Comparison of ENCODE assay signal across 26 cellular contexts in genomic region chr17:70091005-70091568, GRCh38. TPM values are rescaled to one million over a fixed set of nuclear protein-coding genes. Genes with fewer than 3 reads are reported as not detected.
"Had no signal": no experiment of that assay in that cellular context is flagged by ENCODE, and none has a peak within 500 bp of the region (broad histone marks: within the 10 kb centered on the region; RNA-seq: fewer than 3 reads in every experiment).

No MANE protein-coding gene starts in this region.

- H3K4me1 Mint-ChIP-seq: activated naive CD8-positive, alpha-beta T cell treated with anti-CD3 and anti-CD28 coated beads for 36 hours; central memory CD8-positive, alpha-beta T cell; naive thymus-derived CD8-positive, alpha-beta T cell had no signal

- H3K9me3 Mint-ChIP-seq: activated CD4-positive, alpha-beta T cell treated with anti-CD3 and anti-CD28 coated beads, Interleukin-2, amount 10 ng/mL, durations not matched to agents 24 days and 14 days; activated CD8-positive, alpha-beta T cell treated with anti-CD3 and anti-CD28 coated beads for 36 hours; activated naive CD8-positive, alpha-beta T cell treated with anti-CD3 and anti-CD28 coated beads for 36 hours had no signal

- H3K27ac ChIP-seq: left ventricle myocardium inferior, sigmoid colon, thoracic aorta, upper lobe of right lung had no signal

- H3K36me3 Mint-ChIP-seq: activated CD8-positive, alpha-beta memory T cell treated with anti-CD3 and anti-CD28 coated beads, Interleukin-2, amount 10 ng/mL, durations not matched to agents 7 days and 5 days; activated naive CD8-positive, alpha-beta T cell treated with anti-CD3 and anti-CD28 coated beads for 36 hours; naive thymus-derived CD8-positive, alpha-beta T cell had no signal

- H3K27ac Mint-ChIP-seq: activated CD4-positive, alpha-beta T cell treated with anti-CD3 and anti-CD28 coated beads, Interleukin-2, amount 10 ng/mL, durations not matched to agents 24 days and 14 days; activated CD8-positive, alpha-beta memory T cell treated with anti-CD3 and anti-CD28 coated beads, Interleukin-2, amount 10 ng/mL, durations not matched to agents 7 days and 5 days; activated CD8-positive, alpha-beta T cell treated with anti-CD3 and anti-CD28 coated beads for 36 hours; activated naive CD8-positive, alpha-beta T cell treated with anti-CD3 and anti-CD28 coated beads for 36 hours; naive thymus-derived CD8-positive, alpha-beta T cell had no signal

- H3K4me3 ChIP-seq: esophagus muscularis mucosa, left ventricle myocardium inferior, sigmoid colon, smooth muscle cell, thoracic aorta, upper lobe of right lung had no signal

- H3K36me3 ChIP-seq: esophagus muscularis mucosa, left ventricle myocardium inferior, sigmoid colon, thoracic aorta, upper lobe of right lung had no signal

- H3K4me2 ChIP-seq: smooth muscle cell had no signal

- DNase-seq: activated CD4-positive, alpha-beta T cell treated with anti-CD3 and anti-CD28 coated beads, Interleukin-2, amount 10 ng/mL, durations not matched to agents 24 days and 14 days; activated CD4-positive, CD25-positive, alpha-beta regulatory T cell; activated CD8-positive, alpha-beta memory T cell treated with anti-CD3 and anti-CD28 coated beads, Interleukin-2, amount 10 ng/mL, durations not matched to agents 7 days and 5 days; activated CD8-positive, alpha-beta T cell treated with anti-CD3 and anti-CD28 coated beads for 36 hours; activated naive CD4-positive, alpha-beta T cell treated with Interleukin-2 at 50 U/mL for 16 hours; activated naive CD8-positive, alpha-beta T cell treated with anti-CD3 and anti-CD28 coated beads for 36 hours; activated T-cell treated with anti-CD3 and anti-CD28 coated beads for 4 hours; effector memory CD4-positive, alpha-beta T cell; glutamatergic neuron; hippocampal formation; left ventricle myocardium inferior; naive thymus-derived CD8-positive, alpha-beta T cell; retina; sigmoid colon; stimulated activated CD4-positive, alpha-beta T cell treated with anti-CD3 and anti-CD28 coated beads, Interleukin-15, amount 100 ng/mL, for 24 hours; stimulated activated naive CD4-positive, alpha-beta T cell; T1000; upper lobe of right lung had no signal

- H3K4me3 Mint-ChIP-seq: activated CD4-positive, alpha-beta T cell treated with anti-CD3 and anti-CD28 coated beads, Interleukin-2, amount 10 ng/mL, durations not matched to agents 24 days and 14 days; activated CD8-positive, alpha-beta memory T cell treated with anti-CD3 and anti-CD28 coated beads, Interleukin-2, amount 10 ng/mL, durations not matched to agents 7 days and 5 days; activated CD8-positive, alpha-beta T cell treated with anti-CD3 and anti-CD28 coated beads for 36 hours; activated naive CD8-positive, alpha-beta T cell treated with anti-CD3 and anti-CD28 coated beads for 36 hours; central memory CD8-positive, alpha-beta T cell; naive thymus-derived CD8-positive, alpha-beta T cell had no signal

- H3K4me1 ChIP-seq: left ventricle myocardium inferior, upper lobe of right lung had no signal

- ATAC-seq: activated CD8-positive, alpha-beta memory T cell treated with anti-CD3 and anti-CD28 coated beads, Interleukin-2, amount 10 ng/mL, durations not matched to agents 7 days and 5 days; activated CD8-positive, alpha-beta T cell treated with anti-CD3 and anti-CD28 coated beads for 36 hours; naive thymus-derived CD8-positive, alpha-beta T cell; upper lobe of right lung had no signal

- H3K9me3 ChIP-seq: esophagus muscularis mucosa, left ventricle myocardium inferior, sigmoid colon, thoracic aorta, upper lobe of right lung had no signal

- H3K27me3 ChIP-seq: esophagus muscularis mucosa, sigmoid colon, upper lobe of right lung had no signal

- H3K27me3 Mint-ChIP-seq: activated CD4-positive, alpha-beta T cell treated with anti-CD3 and anti-CD28 coated beads, Interleukin-2, amount 10 ng/mL, durations not matched to agents 24 days and 14 days; activated CD8-positive, alpha-beta memory T cell treated with anti-CD3 and anti-CD28 coated beads, Interleukin-2, amount 10 ng/mL, durations not matched to agents 7 days and 5 days; activated CD8-positive, alpha-beta T cell treated with anti-CD3 and anti-CD28 coated beads for 36 hours; activated naive CD8-positive, alpha-beta T cell treated with anti-CD3 and anti-CD28 coated beads for 36 hours; central memory CD8-positive, alpha-beta T cell; progenitor cell of endocrine pancreas had no signal

RNA-seq across cellular contexts. Expression of gene KCNJ16, which starts 16.1 kb away (rescaled TPM):
- total RNA-seq: activated CD4-positive, alpha-beta T cell treated with anti-CD3 and anti-CD28 coated beads, Interleukin-2, amount 10 ng/mL, durations not matched to agents 24 days and 14 days; activated CD8-positive, alpha-beta memory T cell treated with anti-CD3 and anti-CD28 coated beads, Interleukin-2, amount 10 ng/mL, durations not matched to agents 7 days and 5 days; activated CD8-positive, alpha-beta T cell treated with anti-CD3 and anti-CD28 coated beads for 36 hours; activated naive CD8-positive, alpha-beta T cell treated with anti-CD3 and anti-CD28 coated beads for 36 hours; dermis microvascular lymphatic vessel endothelial cell; left ventricle myocardium inferior; lung microvascular endothelial cell; naive thymus-derived CD8-positive, alpha-beta T cell; osteoblast; smooth muscle cell had no signal
- polyA plus RNA-seq: naive thymus-derived CD8-positive, alpha-beta T cell had no signal
